Comparison of ENCODE assay signal across 13 cellular contexts in genomic region chr11:116640641-116641402, GRCh38.
DNase-seq lines count a peak whose midpoint lies in the region; TF ChIP-seq lines count a peak whose summit lies in the region.
"Had no signal": no experiment of that assay in that cellular context is flagged by ENCODE, and none has a peak within 500 bp of the region (broad histone marks: within the 10 kb centered on the region; RNA-seq: fewer than 3 reads in every experiment).

No MANE protein-coding gene starts in this region.

- no peaks in the 10 kb centered on the region for H3K9me3 Mint-ChIP-seq in Calu3 (ENCODE audit: low read depth, unreplicated experiment)
- H3K9me3 Mint-ChIP-seq: CD4-positive, alpha-beta T cell had no signal

- H3K4me3 Mint-ChIP-seq in Calu3 (ENCODE audit: low read depth, unreplicated experiment) = no peak overlapping the region
- H3K4me3 Mint-ChIP-seq: B cell; CD4-positive, alpha-beta T cell; IgD-negative memory B cell had no signal

- no peaks in the 10 kb centered on the region for H3K4me1 ChIP-seq in osteoblast (ENCODE audit: insufficient read depth, low read length)
- H3K4me1 ChIP-seq: HAP-1 had no signal

- no peaks in the 10 kb centered on the region for H3K27me3 ChIP-seq in osteoblast (ENCODE audit: insufficient read depth, low read length)

- H3K27me3 Mint-ChIP-seq in Calu3 (ENCODE audit: unreplicated experiment) = peaks cover 47% of the 10 kb centered on the region

- H4K20me1 ChIP-seq in osteoblast (ENCODE audit: insufficient read depth, low read length) = no peaks in the 10 kb centered on the region

- H3K36me3 Mint-ChIP-seq in Calu3 (ENCODE audit: insufficient read depth, unreplicated experiment) = no peaks in the 10 kb centered on the region
- H3K36me3 Mint-ChIP-seq: IgD-negative memory B cell had no signal

- BruUV-seq in Calu3 (replicated peaks; lab: Mats Ljungman, UMichigan) = no TSS peak

- H3K79me2 ChIP-seq in osteoblast (ENCODE audit: insufficient read depth, low read length) = no peaks in the 10 kb centered on the region

- H3K9me3 ChIP-seq in osteoblast (ENCODE audit: low read depth, low read length) = no peaks in the 10 kb centered on the region
- H3K9me3 ChIP-seq: HAP-1 had no signal

- no peaks in the 10 kb centered on the region for H3K36me3 ChIP-seq in osteoblast (ENCODE audit: insufficient read depth, low read length)
- H3K36me3 ChIP-seq: HAP-1 had no signal

- no peaks in the 10 kb centered on the region for H3K4me1 Mint-ChIP-seq in Calu3 (ENCODE audit: low read depth, unreplicated experiment)
- H3K4me1 Mint-ChIP-seq: B cell, IgD-negative memory B cell had no signal

- H3K4me2 ChIP-seq in osteoblast (ENCODE audit: insufficient read depth, low read length) = no peak overlapping the region

- H2AFZ ChIP-seq in osteoblast (ENCODE audit: low read length) = no peak overlapping the region

- H3K27ac Mint-ChIP-seq in Calu3 (ENCODE audit: unreplicated experiment) = no peak overlapping the region
- H3K27ac Mint-ChIP-seq: B cell; CD4-positive, alpha-beta T cell had no signal

- intact Hi-C loops in Calu3 (cut with micrococcal nuclease; ENCODE audit: unreplicated experiment) = loop anchor here (2.0 to 5.0 kb wide), 3 partner anchors 126 to 469 kb away; no protein-coding TSS in a partner anchor

- H3K27ac ChIP-seq in osteoblast (ENCODE audit: low read depth, low read length) = no peak overlapping the region
- H3K27ac ChIP-seq: HL-60, SK-N-MC had no signal

- no peak overlapping the region for H3K4me3 ChIP-seq in osteoblast (ENCODE audit: insufficient read depth, low read length)
- H3K4me3 ChIP-seq: HAP-1, SK-N-MC had no signal

- DNase-seq in DMS79 treated with DMSO at 0.1 percent for 48 hours (lab: John Stamatoyannopoulos, UW) (peak; percentile 85), NCI-H1105 treated with DMSO at 0.1 percent for 48 hours (lab: John Stamatoyannopoulos, UW) (peak; percentile 86), NCI-H69 (lab: John Stamatoyannopoulos, UW) (peak; percentile 95), islet precursor cell (peak; percentile 32), osteoblast (ENCODE audit: insufficient read length, low spot score, missing footprints) (no peak), Calu3 (no peak)
- no peak for DNase-seq in activated naive CD4-positive, alpha-beta T cell treated with Interleukin-2 at 50 U/mL for 16 hours

- no peak for TF ChIP-seq CTCF in osteoblast (IDR thresholded peaks at IDR 0.05; ENCODE audit: extremely low read depth, low read depth, low read length)
- TF ChIP-seq CTCF in Calu3 (IDR thresholded peaks at IDR 0.05; ENCODE audit: unreplicated experiment) = no peak

- CTCF ChIA-PET in Calu3 (lab: Charles Lee) = interaction anchor here (0.6 to 1.7 kb wide), 4 partner anchors 127 to 359 kb away, joined by 3 to 7 read pairs (median 4); no protein-coding TSS in a partner anchor

Comparison
In these comparisons a context has a peak if more than half of its experiments do, and no peak if none do; other contexts are left out.
1. DNase-seq: peak in DMS79 treated with DMSO at 0.1 percent for 48 hours (single experiment), NCI-H1105 treated with DMSO at 0.1 percent for 48 hours (single experiment), NCI-H69 (single experiment) and islet precursor cell (single experiment); none in osteoblast (single experiment), Calu3 (single experiment) and activated naive CD4-positive, alpha-beta T cell treated with Interleukin-2 at 50 U/mL for 16 hours (single experiment).